16 cellular contexts compared by ENCODE assay signal in genomic region chr3:116093374-116093773, GRCh38.
A peak's percentile ranks its signal among the peaks of the same experiment; 100 is the strongest.
DNase-seq lines count a peak whose midpoint lies in the region; ATAC-seq, FAIRE-seq and TF ChIP-seq lines count a peak whose summit lies in the region.
"Had no signal": no experiment of that assay in that cellular context is flagged by ENCODE, and none has a peak within 500 bp of the region (broad histone marks: within the 10 kb centered on the region; RNA-seq: fewer than 3 reads in every experiment).

No MANE protein-coding gene starts in this region.

- DNase-seq in GM18507 (ENCODE audit: extremely low spot score, insufficient read length, low read depth) (no peak), GM12878 (ENCODE audit: low read depth, low spot score) (no peak), left lobe of liver (ENCODE audit: low spot score) (no peak), urothelium cell line (ENCODE audit: low spot score) (no peak), DMS153 treated with DMSO at 0.1 percent for 48 hours (lab: John Stamatoyannopoulos, UW; ENCODE audit: unreplicated experiment) (no peak), iPS-NIHi7 (ENCODE audit: extremely low spot score) (no peak)
- DNase-seq: BE2C; CD8-positive, alpha-beta T cell; COR-L47; DMS79; HCEC 1CT; KG1 had no signal

- SMC1A ChIA-PET in GM12878 (lab: Charles Lee; ENCODE audit: uncharacterized antibody, unreplicated experiment) = no interaction called here

- no peak for TF ChIP-seq EP300 in GM12878 (IDR thresholded peaks at IDR 0.05; ENCODE audit: borderline replicate concordance in 1 of 2, control insufficient read depth in 1 of 2, low read depth in 2 of 2, low read length in 2 of 2)

- ATAC-seq in GM12878 (peak; percentile 36), left lobe of liver (peak; percentile 67), HG02884 (IDR thresholded peaks at IDR 0.05; ENCODE audit: unreplicated experiment) (no peak)
- ATAC-seq: CD8-positive, alpha-beta T cell had no signal

- intact Hi-C loops in GM12878 (cut with micrococcal nuclease; ENCODE audit: unreplicated experiment) = no loop called here

- POLR2A ChIA-PET in GM12878 (lab: Charles Lee) = no interaction called here

- TF ChIP-seq CTCF in GM12878 (IDR thresholded peaks at IDR 0.05 in 2 of 3, conservative IDR thresholded peaks at IDR 0.05 in 1 of 3; ENCODE audit: control insufficient read depth in 2 of 3, extremely low read depth in 1 of 3, insufficient read depth in 1 of 3, low read depth in 3 of 3, low read length in 3 of 3) = no peak

- no peak for TF ChIP-seq POLR2A in GM12878 (IDR thresholded peaks at IDR 0.05; ENCODE audit: low read depth, low read length)

- no peak overlapping the region for H3K4me2 ChIP-seq in GM12878 (ENCODE audit: control insufficient read depth, insufficient read depth)

- H3K4me3 ChIP-seq in GM12878 = no peak overlapping the region

- no peak for TF ChIP-seq RAD21 in GM12878 (IDR thresholded peaks at IDR 0.05; ENCODE audit: insufficient read depth, low read depth, low read length)

- FAIRE-seq in GM18507 (lab: Jason Lieb, UNC) = peak; percentile 12
- no peak for FAIRE-seq in GM12878 (lab: Jason Lieb, UNC)
- FAIRE-seq in urothelium cell line (lab: Jason Lieb, UNC) = peak; percentile 35
- FAIRE-seq: A204.1, GM12892 had no signal

- CTCF ChIA-PET in GM12878 (lab: Yijun Ruan, JAX) = no interaction called here

- no peaks in the 10 kb centered on the region for H3K27me3 ChIP-seq in GM12878 (replicated peaks in 1 of 2; ENCODE audit: control insufficient read depth in 2 of 2, insufficient read depth in 2 of 2, low read length in 1 of 2)
- H3K27me3 ChIP-seq: BE2C had no signal

- no TSS peak for BruUV-seq in GM12878 (replicated peaks; lab: Mats Ljungman, UMichigan)

- H4K20me1 ChIP-seq in GM12878 (ENCODE audit: control insufficient read depth, insufficient read depth) = no peaks in the 10 kb centered on the region

- no peak overlapping the region for H2AFZ ChIP-seq in GM12878 (ENCODE audit: control insufficient read depth, low read depth, low read length)

- no peaks in the 10 kb centered on the region for H3K9me3 ChIP-seq in GM12878 (replicated peaks; ENCODE audit: control insufficient read depth, insufficient read depth, low read length)
- H3K9me3 ChIP-seq: BE2C had no signal

- RAD21 ChIA-PET in GM12878 (lab: Charles Lee; ENCODE audit: unreplicated experiment) = no interaction called here

- H3K79me2 ChIP-seq in GM12878 (ENCODE audit: control insufficient read depth, insufficient read depth, low read length) = no peaks in the 10 kb centered on the region

- H3K9ac ChIP-seq in GM12878 (ENCODE audit: control insufficient read depth, insufficient read depth, low read length) = no peak overlapping the region

- no peak overlapping the region for H3K27ac ChIP-seq in GM12878 (ENCODE audit: control insufficient read depth, insufficient read depth)
- H3K27ac ChIP-seq: C4-2B had no signal

- H3K4me1 ChIP-seq in GM12878 (ENCODE audit: control insufficient read depth, insufficient read depth, low read length) = no peaks in the 10 kb centered on the region

- 3% methylated on average over 2 of the region's 2 CpGs for WGBS in GM12878 (ENCODE audit: insufficient coverage, insufficient replicate concordance, low lambda C conversion rate, missing lambda C conversion rate)

- in situ Hi-C loops in GM12878 (cut with MboI) = no loop called here

- no peaks in the 10 kb centered on the region for H3K36me3 ChIP-seq in GM12878 (ENCODE audit: control insufficient read depth in 2 of 2, insufficient read depth in 2 of 2, low read length in 1 of 2)
- H3K36me3 ChIP-seq: BE2C had no signal

TF ChIP-seq in GM12878, 131 proteins besides CTCF, POLR2A, EP300 and RAD21:
- no peak for TF ChIP-seq PBX3 (IDR thresholded peaks at IDR 0.05; ENCODE audit: insufficient replicate concordance, low read depth, low read length)
- no peak for TF ChIP-seq WRNIP1 (IDR thresholded peaks at IDR 0.05; ENCODE audit: borderline replicate concordance, low read depth, low read length)
- TF ChIP-seq ATF7 (IDR thresholded peaks at IDR 0.05; ENCODE audit: low read depth) = peak; percentile 62; the same call in 1 of the 2 replicates
- no peak for TF ChIP-seq STAT1 (conservative IDR thresholded peaks at IDR 0.05)
- TF ChIP-seq ZNF384 (IDR thresholded peaks at IDR 0.05; ENCODE audit: borderline replicate concordance, low read depth, low read length) = no peak
- TF ChIP-seq ATF2 (IDR thresholded peaks at IDR 0.05; ENCODE audit: low read length) = no peak
- TF ChIP-seq MTA3 (IDR thresholded peaks at IDR 0.05; ENCODE audit: borderline replicate concordance, low read length) = no peak
